Comparison of ENCODE assay signal across 31 cellular contexts in genomic region chr1:116861137-116861536, GRCh38.
"Had no signal": no experiment of that assay in that cellular context is flagged by ENCODE, and none has a peak within 500 bp of the region (broad histone marks: within the 10 kb centered on the region; RNA-seq: fewer than 3 reads in every experiment).

No MANE protein-coding gene starts in this region.

- H3K4me3 ChIP-seq: ascending aorta, coronary artery, dorsolateral prefrontal cortex, heart right ventricle, left lung, lower lobe of right lung, mucosa of descending colon, ovary, skin epidermis, stomach, thyroid gland had no signal

- H3K27me3 ChIP-seq: ascending aorta, brain microvascular endothelial cell, dorsolateral prefrontal cortex, heart right ventricle, left lung, ovary, stomach, thyroid gland had no signal

- H3K27ac Mint-ChIP-seq: activated CD4-positive, alpha-beta memory T cell treated with anti-CD3 and anti-CD28 coated beads for 36 hours; activated naive CD4-positive, alpha-beta T cell treated with anti-CD3 and anti-CD28 coated beads, Interleukin-2, amount 10 ng/mL, durations not matched to agents 7 days and 5 days; activated naive CD8-positive, alpha-beta T cell treated with anti-CD3 and anti-CD28 coated beads, Interleukin-2, amount 10 ng/mL, durations not matched to agents 7 days and 5 days; activated T-helper 1 cell treated with anti-CD3 and anti-CD28 coated beads, Interleukin-12 subunit alpha, Interleukin-12 subunit beta, Interleukin-2, Interleukin-4 antibody, amounts not matched to agents 30 ng/mL and 10 ng/mL and 1 ng/mL, durations not matched to agents 14 hours and 24 hours and 36 hours; nephron; progenitor cell of endocrine pancreas; stimulated activated memory B cell treated with anti-CD40 and anti-IgM and Interleukin-4, amounts not matched to agents 10 μg/mL and 1 μg/mL and 100 μg/mL, for 72 hours had no signal

- H3K9me3 ChIP-seq: ascending aorta, lower lobe of right lung, ovary, thyroid gland had no signal

- DNase-seq: activated CD4-positive, alpha-beta memory T cell treated with anti-CD3 and anti-CD28 coated beads for 36 hours; activated CD4-positive, alpha-beta T cell treated with anti-CD3 and anti-CD28 coated beads for 48 hours; activated CD8-positive, alpha-beta memory T cell treated with anti-CD3 and anti-CD28 coated beads, Interleukin-2, amount 50 U/mL, for 4 hours; activated gamma-delta T cell; activated naive CD4-positive, alpha-beta T cell treated with anti-CD3 and anti-CD28 coated beads, Interleukin-2, amount 10 ng/mL, durations not matched to agents 7 days and 5 days; activated naive CD8-positive, alpha-beta T cell treated with anti-CD3 and anti-CD28 coated beads, Interleukin-2, amount 10 ng/mL, durations not matched to agents 7 days and 5 days; activated T-cell treated with anti-CD3 and anti-CD28 coated beads, Interleukin-2, amount 50 U/mL, for 1 hour; brain microvascular endothelial cell; dorsolateral prefrontal cortex; effector memory CD4-positive, alpha-beta T cell; foreskin fibroblast; heart right ventricle; left lung; lower lobe of right lung; mucosa of descending colon; ovary; stimulated activated CD4-positive, alpha-beta T cell treated with anti-CD3 and anti-CD28 coated beads, Interleukin-1b, Interleukin-23, amount 100 ng/mL, for 48 hours; stimulated activated CD4-positive, alpha-beta T cell treated with anti-CD3 and anti-CD28 coated beads, Interleukin-4, amount 100 ng/mL, for 4 hours; stimulated activated CD8-positive, alpha-beta memory T cell treated with anti-CD3 and anti-CD28 coated beads, Interleukin-4, amount 100 ng/mL, for 48 hours; stomach; thyroid gland had no signal

- H3K4me3 Mint-ChIP-seq: activated CD4-positive, alpha-beta memory T cell treated with anti-CD3 and anti-CD28 coated beads for 36 hours; activated naive CD4-positive, alpha-beta T cell treated with anti-CD3 and anti-CD28 coated beads, Interleukin-2, amount 10 ng/mL, durations not matched to agents 7 days and 5 days; activated naive CD8-positive, alpha-beta T cell treated with anti-CD3 and anti-CD28 coated beads, Interleukin-2, amount 10 ng/mL, durations not matched to agents 7 days and 5 days; activated T-helper 1 cell treated with anti-CD3 and anti-CD28 coated beads, Interleukin-12 subunit alpha, Interleukin-12 subunit beta, Interleukin-2, Interleukin-4 antibody, amounts not matched to agents 30 ng/mL and 10 ng/mL and 1 ng/mL, durations not matched to agents 14 hours and 24 hours and 36 hours; nephron; stimulated activated memory B cell treated with anti-CD40 and anti-IgM and Interleukin-4, amounts not matched to agents 10 μg/mL and 1 μg/mL and 100 μg/mL, for 72 hours had no signal

- ATAC-seq: activated CD4-positive, CD25-positive, alpha-beta regulatory T cell treated with anti-CD3 and anti-CD28 coated beads, Interleukin-2, amount 50 U/mL, for 24 hours; heart right ventricle; left lung; lower lobe of right lung; mucosa of descending colon; sciatic nerve; stimulated activated memory B cell treated with anti-CD40 and anti-IgM and Interleukin-4, amounts not matched to agents 10 μg/mL and 1 μg/mL and 100 μg/mL, for 72 hours had no signal

- H3K9me3 Mint-ChIP-seq: activated CD4-positive, alpha-beta memory T cell treated with anti-CD3 and anti-CD28 coated beads for 36 hours; activated naive CD4-positive, alpha-beta T cell treated with anti-CD3 and anti-CD28 coated beads, Interleukin-2, amount 10 ng/mL, durations not matched to agents 7 days and 5 days; activated naive CD8-positive, alpha-beta T cell treated with anti-CD3 and anti-CD28 coated beads, Interleukin-2, amount 10 ng/mL, durations not matched to agents 7 days and 5 days; activated T-helper 1 cell treated with anti-CD3 and anti-CD28 coated beads, Interleukin-12 subunit alpha, Interleukin-12 subunit beta, Interleukin-2, Interleukin-4 antibody, amounts not matched to agents 30 ng/mL and 10 ng/mL and 1 ng/mL, durations not matched to agents 14 hours and 24 hours and 36 hours; nephron; stimulated activated memory B cell treated with anti-CD40 and anti-IgM and Interleukin-4, amounts not matched to agents 10 μg/mL and 1 μg/mL and 100 μg/mL, for 72 hours had no signal

- H3K36me3 Mint-ChIP-seq: activated CD4-positive, alpha-beta memory T cell treated with anti-CD3 and anti-CD28 coated beads for 36 hours; activated naive CD4-positive, alpha-beta T cell treated with anti-CD3 and anti-CD28 coated beads, Interleukin-2, amount 10 ng/mL, durations not matched to agents 7 days and 5 days; activated naive CD8-positive, alpha-beta T cell treated with anti-CD3 and anti-CD28 coated beads, Interleukin-2, amount 10 ng/mL, durations not matched to agents 7 days and 5 days; stimulated activated memory B cell treated with anti-CD40 and anti-IgM and Interleukin-4, amounts not matched to agents 10 μg/mL and 1 μg/mL and 100 μg/mL, for 72 hours had no signal

- H3K4me1 ChIP-seq: left lung, lower lobe of right lung, stomach, thyroid gland had no signal

- H3K4me1 Mint-ChIP-seq: activated naive CD4-positive, alpha-beta T cell treated with anti-CD3 and anti-CD28 coated beads, Interleukin-2, amount 10 ng/mL, durations not matched to agents 7 days and 5 days; activated naive CD8-positive, alpha-beta T cell treated with anti-CD3 and anti-CD28 coated beads, Interleukin-2, amount 10 ng/mL, durations not matched to agents 7 days and 5 days; stimulated activated memory B cell treated with anti-CD40 and anti-IgM and Interleukin-4, amounts not matched to agents 10 μg/mL and 1 μg/mL and 100 μg/mL, for 72 hours had no signal

- H3K27ac ChIP-seq: ascending aorta, brain microvascular endothelial cell, coronary artery, dorsolateral prefrontal cortex, heart right ventricle, left lung, lower lobe of right lung, ovary, skin epidermis, stomach, thyroid gland, VCaP had no signal

- H3K27me3 Mint-ChIP-seq: activated CD4-positive, alpha-beta memory T cell treated with anti-CD3 and anti-CD28 coated beads for 36 hours; activated naive CD4-positive, alpha-beta T cell treated with anti-CD3 and anti-CD28 coated beads, Interleukin-2, amount 10 ng/mL, durations not matched to agents 7 days and 5 days; activated naive CD8-positive, alpha-beta T cell treated with anti-CD3 and anti-CD28 coated beads, Interleukin-2, amount 10 ng/mL, durations not matched to agents 7 days and 5 days; progenitor cell of endocrine pancreas; stimulated activated memory B cell treated with anti-CD40 and anti-IgM and Interleukin-4, amounts not matched to agents 10 μg/mL and 1 μg/mL and 100 μg/mL, for 72 hours had no signal

- H3K36me3 ChIP-seq: ascending aorta, brain microvascular endothelial cell, heart right ventricle, left lung, lower lobe of right lung, ovary, stomach, thyroid gland had no signal
